In the genomic region with DNA sequence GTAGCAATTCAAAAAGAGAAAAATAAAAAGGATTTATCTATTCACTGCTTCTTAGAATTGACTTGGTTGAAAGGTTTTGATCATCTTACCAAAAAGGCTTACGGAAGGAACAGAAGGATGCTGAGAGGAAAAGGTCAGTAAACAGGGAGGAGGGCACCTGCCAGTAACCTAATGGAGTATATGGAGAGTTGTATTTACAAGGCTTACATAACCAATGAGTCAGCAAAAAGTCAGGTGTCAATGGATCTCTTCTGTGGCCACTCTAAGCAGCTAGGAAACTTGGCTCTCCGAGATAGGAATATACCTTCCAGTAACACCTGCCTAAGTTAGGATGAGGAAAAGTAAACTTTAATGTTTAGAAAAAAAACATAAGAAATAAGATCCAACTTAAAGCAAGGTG, we compare ENCODE assay signal across 9 cellular contexts.
DNase-seq lines count a peak whose midpoint lies in the region; ATAC-seq lines count a peak whose summit lies in the region.
"Had no signal": no experiment of that assay in that cellular context is flagged by ENCODE, and none has a peak within 500 bp of the region (broad histone marks: within the 10 kb centered on the region; RNA-seq: fewer than 3 reads in every experiment).

No MANE protein-coding gene starts in this region.

- ATAC-seq in HG03565 (IDR thresholded peaks at IDR 0.05; ENCODE audit: unreplicated experiment) (no peak), GM21360 (IDR thresholded peaks at IDR 0.05; ENCODE audit: unreplicated experiment) (no peak), HG03139 (IDR thresholded peaks at IDR 0.05; ENCODE audit: unreplicated experiment) (no peak)

- DNase-seq in DMS53 (lab: John Stamatoyannopoulos, UW) (peak; percentile 86), NCI-H2107 (lab: John Stamatoyannopoulos, UW) (peak; percentile 40), cerebellum (ENCODE audit: low spot score) (peak; percentile 67), midbrain (lab: John Stamatoyannopoulos, UW) (peak; percentile 56), occipital lobe (lab: John Stamatoyannopoulos, UW) (no peak)
- DNase-seq: CD4-positive, CD25-positive, alpha-beta regulatory T cell had no signal
